17 cellular contexts compared by ENCODE assay signal in the genomic region with DNA sequence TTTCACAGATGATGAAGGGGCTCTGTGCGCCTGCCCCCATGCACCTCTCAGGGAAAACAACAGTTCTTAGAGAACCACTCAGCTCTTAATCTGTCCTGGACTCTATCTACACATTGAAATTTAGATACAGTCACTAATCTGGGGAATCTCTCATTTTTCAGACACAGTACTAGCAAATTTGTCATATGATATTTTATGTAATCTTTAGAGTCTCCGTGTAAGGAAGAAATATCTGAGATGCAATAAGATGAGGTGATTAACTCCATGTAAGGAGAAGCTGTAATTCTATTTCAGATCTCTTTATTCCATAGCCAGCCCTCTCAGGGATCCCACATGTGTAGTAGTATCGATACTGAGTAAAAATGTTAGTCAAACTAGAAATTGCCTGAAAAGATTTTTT.
DNase-seq lines count a peak whose midpoint lies in the region; ATAC-seq and TF ChIP-seq lines count a peak whose summit lies in the region.
"Had no signal": no experiment of that assay in that cellular context is flagged by ENCODE, and none has a peak within 500 bp of the region (broad histone marks: within the 10 kb centered on the region; RNA-seq: fewer than 3 reads in every experiment).

No MANE protein-coding gene starts in this region.

- H3K4me3 ChIP-seq in neural progenitor cell = no peak overlapping the region
- H3K4me3 ChIP-seq: BLaER1, GM23338 had no signal

- no peaks in the 10 kb centered on the region for H4K20me1 ChIP-seq in neural progenitor cell (ENCODE audit: low read depth)
- H4K20me1 ChIP-seq: BLaER1 had no signal

- H3K27me3 ChIP-seq in neural progenitor cell = no peaks in the 10 kb centered on the region
- H3K27me3 ChIP-seq: BLaER1 had no signal

- H3K27ac ChIP-seq in neural progenitor cell = no peak overlapping the region
- H3K27ac ChIP-seq: BLaER1, C4-2B had no signal

- no peaks in the 10 kb centered on the region for H3K36me3 ChIP-seq in neural progenitor cell
- H3K36me3 ChIP-seq: BLaER1 had no signal

- TF ChIP-seq CTCF in brain (conservative IDR thresholded peaks at IDR 0.05) = no peak
- TF ChIP-seq CTCF in neural progenitor cell (IDR thresholded peaks at IDR 0.05) = no peak

- H3K9me3 Mint-ChIP-seq in brain (no peaks in the 10 kb centered on the region), neural progenitor cell (no peaks in the 10 kb centered on the region)
- no peaks in the 10 kb centered on the region for H3K9me3 Mint-ChIP-seq in stimulated activated memory B cell treated with anti-CD40 and anti-IgM and Interleukin-4, amounts not matched to agents 10 μg/mL and 1 μg/mL and 100 μg/mL, for 72 hours
- H3K9me3 Mint-ChIP-seq: CD4-positive, CD25-positive, alpha-beta regulatory T cell; CD8-positive, alpha-beta T cell; GM23338; H9 had no signal

- H3K36me3 Mint-ChIP-seq in brain (no peaks in the 10 kb centered on the region), neural progenitor cell (no peaks in the 10 kb centered on the region)
- H3K36me3 Mint-ChIP-seq in stimulated activated memory B cell treated with anti-CD40 and anti-IgM and Interleukin-4, amounts not matched to agents 10 μg/mL and 1 μg/mL and 100 μg/mL, for 72 hours = no peaks in the 10 kb centered on the region
- H3K36me3 Mint-ChIP-seq: CD4-positive, CD25-positive, alpha-beta regulatory T cell; CD8-positive, alpha-beta T cell had no signal

- peak overlapping the region; percentile 18 for H2AFZ ChIP-seq in neural progenitor cell (replicated peaks)
- H2AFZ ChIP-seq: GM23338 had no signal

- H3F3A ChIP-seq in neural progenitor cell (ENCODE audit: low read depth) = peaks cover 29% of the 10 kb centered on the region

- no peaks in the 10 kb centered on the region for H3K27me3 Mint-ChIP-seq in brain
- H3K27me3 Mint-ChIP-seq in neural progenitor cell (ENCODE audit: insufficient read depth, low read depth) = no peaks in the 10 kb centered on the region
- no peaks in the 10 kb centered on the region for H3K27me3 Mint-ChIP-seq in stimulated activated memory B cell treated with anti-CD40 and anti-IgM and Interleukin-4, amounts not matched to agents 10 μg/mL and 1 μg/mL and 100 μg/mL, for 72 hours
- H3K27me3 Mint-ChIP-seq: CD4-positive, CD25-positive, alpha-beta regulatory T cell had no signal

- H3K4me1 ChIP-seq in neural progenitor cell = peaks cover 58% of the 10 kb centered on the region
- H3K4me1 ChIP-seq: BLaER1 had no signal

- peaks cover 90% of the 10 kb centered on the region for H3K4me1 Mint-ChIP-seq in brain
- peaks cover 27% of the 10 kb centered on the region for H3K4me1 Mint-ChIP-seq in neural progenitor cell
- H3K4me1 Mint-ChIP-seq in stimulated activated memory B cell treated with anti-CD40 and anti-IgM and Interleukin-4, amounts not matched to agents 10 μg/mL and 1 μg/mL and 100 μg/mL, for 72 hours = no peaks in the 10 kb centered on the region
- H3K4me1 Mint-ChIP-seq: CD4-positive, CD25-positive, alpha-beta regulatory T cell had no signal

- no peak overlapping the region for H3K9ac ChIP-seq in neural progenitor cell
- H3K9ac ChIP-seq: BLaER1 had no signal

- no peaks in the 10 kb centered on the region for H3K9me3 ChIP-seq in neural progenitor cell (ENCODE audit: low read depth)
- H3K9me3 ChIP-seq: BLaER1 had no signal

- no peak for ATAC-seq in stimulated activated memory B cell treated with anti-CD40 and anti-IgM and Interleukin-4, amounts not matched to agents 10 μg/mL and 1 μg/mL and 100 μg/mL, for 72 hours
- ATAC-seq: CD8-positive, alpha-beta T cell; GM23338 had no signal

- H3K4me3 Mint-ChIP-seq in brain (peak overlapping the region in 4 of 5 experiments; percentile 10 to 58 (median 45)), neural progenitor cell (no peak overlapping the region)
- no peak overlapping the region for H3K4me3 Mint-ChIP-seq in stimulated activated memory B cell treated with anti-CD40 and anti-IgM and Interleukin-4, amounts not matched to agents 10 μg/mL and 1 μg/mL and 100 μg/mL, for 72 hours
- H3K4me3 Mint-ChIP-seq: CD4-positive, CD25-positive, alpha-beta regulatory T cell; CD8-positive, alpha-beta T cell; GM23338; H9; HFFc6 had no signal

- H3K79me2 ChIP-seq in neural progenitor cell (ENCODE audit: low read depth) = no peaks in the 10 kb centered on the region

- DNase-seq in M059J (ENCODE audit: low read depth) (peak; percentile 20), neural progenitor cell (ENCODE audit: low spot score) (no peak), COR-L47 (lab: John Stamatoyannopoulos, UW) (no peak), cortex of kidney (lab: John Stamatoyannopoulos, UW) (no peak)
- DNase-seq: CD4-positive, CD25-positive, alpha-beta regulatory T cell; CD8-positive, alpha-beta T cell; DMS 273 treated with DMSO at 0.1 percent for 48 hours; DMS79; EL; GF-D8; H9; HFFc6 had no signal

- no peak overlapping the region for H3K4me2 ChIP-seq in neural progenitor cell
- H3K4me2 ChIP-seq: BLaER1, GM23338 had no signal

- H3K27ac Mint-ChIP-seq in brain (peak overlapping the region; percentile 76 to 95 (median 90)), neural progenitor cell (no peak overlapping the region)
- H3K27ac Mint-ChIP-seq in stimulated activated memory B cell treated with anti-CD40 and anti-IgM and Interleukin-4, amounts not matched to agents 10 μg/mL and 1 μg/mL and 100 μg/mL, for 72 hours = no peak overlapping the region
- H3K27ac Mint-ChIP-seq: CD4-positive, CD25-positive, alpha-beta regulatory T cell; CD8-positive, alpha-beta T cell; GM23338; H9; HFFc6 had no signal

Comparison
In these comparisons a context has a peak if more than half of its experiments do, and no peak if none do; other contexts are left out.
1. H3K27ac Mint-ChIP-seq: peak in brain (5 of 5); none in neural progenitor cell (single experiment) and stimulated activated memory B cell treated with anti-CD40 and anti-IgM and Interleukin-4, amounts not matched to agents 10 μg/mL and 1 μg/mL and 100 μg/mL, for 72 hours (single experiment).
2. H3K4me3 Mint-ChIP-seq: peak in brain (4 of 5); none in neural progenitor cell (single experiment) and stimulated activated memory B cell treated with anti-CD40 and anti-IgM and Interleukin-4, amounts not matched to agents 10 μg/mL and 1 μg/mL and 100 μg/mL, for 72 hours (single experiment).